ENCODE assay signal across 17 cellular contexts in the genomic region with DNA sequence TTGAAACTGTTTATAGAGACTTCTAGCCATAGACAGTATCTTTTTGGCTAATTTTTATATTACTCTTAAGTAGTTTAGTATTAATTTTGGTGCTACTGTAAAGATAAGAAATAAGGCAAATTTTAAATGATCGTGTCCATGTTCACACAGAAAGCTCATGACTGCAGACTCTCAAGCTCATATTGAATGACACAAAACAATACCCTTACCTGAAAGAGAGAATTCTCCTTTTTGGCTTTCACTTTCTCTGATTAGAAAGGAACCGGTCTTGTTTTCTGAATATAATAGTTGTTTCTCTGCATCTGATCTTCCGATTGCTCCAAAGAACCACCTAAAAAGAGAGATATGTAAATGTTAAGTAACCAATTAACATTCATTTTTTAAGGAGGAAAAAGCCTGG. TPM values are rescaled to one million over a fixed set of nuclear protein-coding genes. Genes with fewer than 3 reads are reported as not detected.
A peak's percentile ranks its signal among the peaks of the same experiment; 100 is the strongest.
DNase-seq lines count a peak whose midpoint lies in the region; ATAC-seq and TF ChIP-seq lines count a peak whose summit lies in the region.
"Had no signal": no experiment of that assay in that cellular context is flagged by ENCODE, and none has a peak within 500 bp of the region (broad histone marks: within the 10 kb centered on the region; RNA-seq: fewer than 3 reads in every experiment).

No MANE protein-coding gene starts in this region.

- H3K9me3 Mint-ChIP-seq in CD4-positive, alpha-beta T cell = no peaks in the 10 kb centered on the region
- H3K9me3 Mint-ChIP-seq: activated CD4-positive, alpha-beta T cell treated with anti-CD3 and anti-CD28 coated beads, Interleukin-2, amount 10 ng/mL, durations not matched to agents 24 days and 14 days; activated T-helper 17 cell treated with anti-CD3 and anti-CD28 coated beads, Interleukin-2, amount 50 U/mL, for 72 hours; CD4-positive, CD25-positive, alpha-beta regulatory T cell; nephron progenitor cell had no signal

- H3F3A ChIP-seq in GM23248 (ENCODE audit: insufficient read depth) = peaks cover 9% of the 10 kb centered on the region

- H3K4me3 Mint-ChIP-seq in CD4-positive, alpha-beta T cell = no peak overlapping the region
- H3K4me3 Mint-ChIP-seq: activated CD4-positive, alpha-beta T cell treated with anti-CD3 and anti-CD28 coated beads, Interleukin-2, amount 10 ng/mL, durations not matched to agents 24 days and 14 days; activated T-helper 17 cell treated with anti-CD3 and anti-CD28 coated beads, Interleukin-2, amount 50 U/mL, for 72 hours; CD4-positive, CD25-positive, alpha-beta regulatory T cell; nephron progenitor cell had no signal

- no peak overlapping the region for H3K9ac ChIP-seq in GM23248

- 68 to 76% methylated on average over 3 of the region's 3 CpGs for WGBS in GM23248 (ENCODE audit: low coverage in 1 of 2, low lambda C conversion rate in 2 of 2, missing lambda C conversion rate in 2 of 2), 2 experiments

- no peak overlapping the region for H2AFZ ChIP-seq in GM23248

- no peaks in the 10 kb centered on the region for H4K20me1 ChIP-seq in GM23248 (ENCODE audit: insufficient read depth)

- no peak for TF ChIP-seq CTCF in CD4-positive, alpha-beta T cell (IDR thresholded peaks at IDR 0.05)

- no peaks in the 10 kb centered on the region for H3K36me3 ChIP-seq in GM23248 (ENCODE audit: low read depth)
- H3K36me3 ChIP-seq: Peyer's patch had no signal

- CTCF ChIA-PET in CD4-positive, alpha-beta T cell (lab: Charles Lee) = no interaction called here

- no peaks in the 10 kb centered on the region for H3K4me1 Mint-ChIP-seq in CD4-positive, alpha-beta T cell (ENCODE audit: low read depth)
- H3K4me1 Mint-ChIP-seq: activated CD4-positive, alpha-beta T cell treated with anti-CD3 and anti-CD28 coated beads, Interleukin-2, amount 10 ng/mL, durations not matched to agents 24 days and 14 days; activated T-helper 17 cell treated with anti-CD3 and anti-CD28 coated beads, Interleukin-2, amount 50 U/mL, for 72 hours; CD4-positive, CD25-positive, alpha-beta regulatory T cell had no signal

- no peak overlapping the region for H3K4me3 ChIP-seq in GM23248
- H3K4me3 ChIP-seq: Peyer's patch had no signal

- H3K9me3 ChIP-seq in GM23248 (ENCODE audit: low read depth) = no peaks in the 10 kb centered on the region
- H3K9me3 ChIP-seq in CD4-positive, alpha-beta T cell (ENCODE audit: control insufficient read depth, low read length) = no peaks in the 10 kb centered on the region
- H3K9me3 ChIP-seq: Peyer's patch had no signal

- no peaks in the 10 kb centered on the region for H3K36me3 Mint-ChIP-seq in CD4-positive, alpha-beta T cell (ENCODE audit: low read depth)
- H3K36me3 Mint-ChIP-seq: CD4-positive, CD25-positive, alpha-beta regulatory T cell had no signal

- in situ Hi-C loops in GM23248 (cut with MboI) = no loop called here

- intact Hi-C loops in CD4-positive, alpha-beta T cell (cut with DNase I, micrococcal nuclease) = no loop called here

- no peak for DNase-seq in GM23248
- DNase-seq in Kasumi-1 (lab: John Stamatoyannopoulos, UW) = no peak
- no peak for DNase-seq in NCI-H1930 (lab: John Stamatoyannopoulos, UW)
- no peak for DNase-seq in CD4-positive, alpha-beta T cell
- DNase-seq: activated CD4-positive, alpha-beta T cell treated with anti-CD3 and anti-CD28 coated beads, Interleukin-2, amount 10 ng/mL, durations not matched to agents 24 days and 14 days; CD4-positive, CD25-positive, alpha-beta regulatory T cell; head of caudate nucleus; Karpas-422; nephron progenitor cell; Peyer's patch; T-helper 1 cell had no signal

- peaks cover 8% of the 10 kb centered on the region for H3K4me1 ChIP-seq in GM23248 (ENCODE audit: insufficient read depth)

- POLR2A ChIA-PET in CD4-positive, alpha-beta T cell (lab: Charles Lee) = no interaction called here

- ATAC-seq in GM18870 (IDR thresholded peaks at IDR 0.05; ENCODE audit: unreplicated experiment) (peak; percentile 90), GM21447 (IDR thresholded peaks at IDR 0.05; ENCODE audit: unreplicated experiment) (peak; percentile 85), HG03025 (IDR thresholded peaks at IDR 0.05; ENCODE audit: low FRiP score, unreplicated experiment) (peak; percentile 94), HG03565 (IDR thresholded peaks at IDR 0.05; ENCODE audit: unreplicated experiment) (peak; percentile 91)
- no peak for ATAC-seq in CD4-positive, alpha-beta T cell (ENCODE audit: poor library complexity)
- ATAC-seq: activated T-helper 17 cell treated with anti-CD3 and anti-CD28 coated beads, Interleukin-2, amount 50 U/mL, for 72 hours; left lobe of liver had no signal

- H3K27me3 ChIP-seq in GM23248 (replicated peaks; ENCODE audit: insufficient read depth) = no peaks in the 10 kb centered on the region; the same call in 1 of the 2 replicates
- no peaks in the 10 kb centered on the region for H3K27me3 ChIP-seq in CD4-positive, alpha-beta T cell (ENCODE audit: control insufficient read depth, insufficient read depth, low read length)
- H3K27me3 ChIP-seq: Peyer's patch had no signal

- no peak overlapping the region for H3K27ac Mint-ChIP-seq in CD4-positive, alpha-beta T cell
- H3K27ac Mint-ChIP-seq: activated CD4-positive, alpha-beta T cell treated with anti-CD3 and anti-CD28 coated beads, Interleukin-2, amount 10 ng/mL, durations not matched to agents 24 days and 14 days; activated T-helper 17 cell treated with anti-CD3 and anti-CD28 coated beads, Interleukin-2, amount 50 U/mL, for 72 hours; CD4-positive, CD25-positive, alpha-beta regulatory T cell; nephron progenitor cell had no signal

- H3K9me2 ChIP-seq in GM23248 (ENCODE audit: insufficient read depth) = no peaks in the 10 kb centered on the region

- H3K79me2 ChIP-seq in GM23248 (ENCODE audit: insufficient read depth) = no peaks in the 10 kb centered on the region

- no peak overlapping the region for H3K4me2 ChIP-seq in GM23248 (ENCODE audit: unreplicated experiment)

- H3K27me3 Mint-ChIP-seq in CD4-positive, alpha-beta T cell = peaks cover 8% of the 10 kb centered on the region

- no peak overlapping the region for H3K27ac ChIP-seq in GM23248
- H3K27ac ChIP-seq in CD4-positive, alpha-beta T cell (ENCODE audit: low read depth, low read length) = no peak overlapping the region
- H3K27ac ChIP-seq: Peyer's patch had no signal

RNA-seq across cellular contexts. Expression of gene FRK, which starts 57.0 kb away (rescaled TPM):
- total RNA-seq in GM23248 (2014; rRNA removed; shearing (Covaris generic)) = 0.13 and 0.32 TPM in 2 replicates
- polyA plus RNA-seq in GM23248 (2016; fragmentation: Nextera tagmentation; extraction: Ambion mirVana) = 0.06 and 0.09 TPM in 2 replicates
- total RNA-seq in CD4-positive, alpha-beta T cell = not detected
- total RNA-seq: activated CD4-positive, alpha-beta T cell treated with anti-CD3 and anti-CD28 coated beads, Interleukin-2, amount 10 ng/mL, durations not matched to agents 24 days and 14 days; CD4-positive, CD25-positive, alpha-beta regulatory T cell had no signal
- polyA plus RNA-seq: CD4-positive, CD25-positive, alpha-beta regulatory T cell had no signal
